9 cellular contexts compared by ENCODE assay signal in the genomic region with DNA sequence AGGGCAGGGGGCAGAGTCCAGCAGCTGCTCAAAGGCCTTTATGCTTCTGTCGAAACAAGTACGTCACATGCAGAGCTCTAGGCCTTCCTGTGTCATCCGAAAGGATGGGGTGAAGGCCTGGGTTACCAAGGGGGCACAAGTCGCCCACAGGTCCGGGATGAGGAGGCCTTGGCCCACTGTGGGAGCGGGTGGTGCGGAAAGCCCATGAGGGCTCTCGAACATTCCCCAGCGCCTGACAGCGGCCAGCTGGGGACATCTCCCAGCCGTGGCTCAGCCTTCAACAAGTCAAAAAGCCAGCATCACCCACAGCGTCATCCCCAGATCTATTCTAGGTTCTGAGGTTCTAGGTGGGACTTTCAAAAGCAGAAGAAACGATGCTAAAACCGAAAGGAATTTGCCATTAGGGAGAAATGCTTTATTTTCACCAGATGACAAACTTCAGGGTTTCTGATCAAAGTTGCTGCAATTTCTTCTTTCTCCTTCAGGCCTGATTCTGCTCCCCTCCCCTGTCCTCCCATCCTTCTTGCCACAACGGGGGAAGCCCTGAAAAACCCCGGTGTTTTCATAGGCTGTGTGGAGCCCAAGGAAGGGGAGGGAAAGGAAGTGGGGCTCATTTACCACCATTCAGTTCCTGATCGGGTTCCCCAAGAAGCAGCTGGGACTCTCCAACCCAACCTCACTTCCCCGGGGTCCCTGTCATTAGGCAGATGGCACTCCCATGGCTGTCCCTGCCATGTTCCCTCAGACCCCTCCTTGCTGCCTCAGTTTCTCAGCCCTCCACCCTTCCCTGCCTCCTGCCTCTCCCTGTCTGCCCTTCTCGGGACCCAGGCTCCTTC. TPM values are rescaled to one million over a fixed set of nuclear protein-coding genes. Genes with fewer than 3 reads are reported as not detected.
DNase-seq lines count a peak whose midpoint lies in the region; ATAC-seq and TF ChIP-seq lines count a peak whose summit lies in the region.
"Had no signal": no experiment of that assay in that cellular context is flagged by ENCODE, and none has a peak within 500 bp of the region (broad histone marks: within the 10 kb centered on the region; RNA-seq: fewer than 3 reads in every experiment).

No MANE protein-coding gene starts in this region.

- ATAC-seq in GM19395 (IDR thresholded peaks at IDR 0.05; ENCODE audit: unreplicated experiment): peak; percentile 49
- peak; percentile 40 for ATAC-seq in HG03097 (IDR thresholded peaks at IDR 0.05; ENCODE audit: low FRiP score, unreplicated experiment)

- DNase-seq in Calu3: no peak
- DNase-seq in osteocyte (ENCODE audit: extremely low spot score, unreplicated experiment): no peak
- no peak for DNase-seq in activated CD4-positive, alpha-beta T cell treated with anti-CD3 and anti-CD28 coated beads for 1 hour
- no peak for DNase-seq in COR-L47 (lab: John Stamatoyannopoulos, UW)
- DNase-seq: NCI-H1105 treated with DMSO at 0.1 percent for 48 hours had no signal

- H3K4me3 Mint-ChIP-seq in Calu3 (ENCODE audit: low read depth, unreplicated experiment): no peak overlapping the region
- no peak overlapping the region for H3K4me3 Mint-ChIP-seq in osteocyte (ENCODE audit: unreplicated experiment)

- no TSS peak for BruUV-seq in Calu3 (replicated peaks; lab: Mats Ljungman, UMichigan)

- H3K4me1 Mint-ChIP-seq in Calu3 (ENCODE audit: low read depth, unreplicated experiment): no peaks in the 10 kb centered on the region
- H3K4me1 Mint-ChIP-seq in osteocyte (ENCODE audit: unreplicated experiment): no peaks in the 10 kb centered on the region

- H3K27me3 Mint-ChIP-seq in Calu3 (ENCODE audit: unreplicated experiment) (no peaks in the 10 kb centered on the region), osteocyte (ENCODE audit: unreplicated experiment) (no peaks in the 10 kb centered on the region)

- no peaks in the 10 kb centered on the region for H3K36me3 ChIP-seq in duodenal mucosa (ENCODE audit: control insufficient read depth in 1 of 2, insufficient read depth in 2 of 2, low read length in 2 of 2)

- CTCF ChIA-PET in Calu3 (lab: Charles Lee): no interaction called here

- H3K4me3 ChIP-seq in GM08714 (ENCODE audit: low read length): peak overlapping the region; percentile 5; the same call in 1 of the 2 replicates
- peak overlapping the region; percentile 17 to 38 for H3K4me3 ChIP-seq in duodenal mucosa (ENCODE audit: low read depth in 1 of 2, low read length in 2 of 2)

- H3K36me3 Mint-ChIP-seq in Calu3 (ENCODE audit: insufficient read depth, unreplicated experiment) (peaks cover 6% of the 10 kb centered on the region), osteocyte (ENCODE audit: unreplicated experiment) (peaks cover 15% of the 10 kb centered on the region)

- no peaks in the 10 kb centered on the region for H3K27me3 ChIP-seq in duodenal mucosa (ENCODE audit: control insufficient read depth in 1 of 2, insufficient read depth in 2 of 2, low read length in 2 of 2)

- H3K9me3 ChIP-seq in duodenal mucosa (ENCODE audit: control insufficient read depth in 1 of 2, low read length in 2 of 2): peaks cover 0 to 10% of the 10 kb centered on the region in 2 donors

- H3K27ac ChIP-seq in duodenal mucosa (ENCODE audit: low read depth, low read length): peak overlapping the region; percentile 52

- peaks cover 30 to 34% of the 10 kb centered on the region in 2 donors for H3K4me1 ChIP-seq in duodenal mucosa (ENCODE audit: control insufficient read depth in 1 of 2, insufficient read depth in 2 of 2, low read length in 2 of 2)

- H3K9me3 Mint-ChIP-seq in Calu3 (ENCODE audit: low read depth, unreplicated experiment) (peaks cover 14% of the 10 kb centered on the region), osteocyte (ENCODE audit: unreplicated experiment) (peaks cover 10% of the 10 kb centered on the region)

- H3K27ac Mint-ChIP-seq in Calu3 (ENCODE audit: unreplicated experiment) (no peak overlapping the region), osteocyte (ENCODE audit: unreplicated experiment) (no peak overlapping the region)

- no peak for TF ChIP-seq CTCF in Calu3 (IDR thresholded peaks at IDR 0.05; ENCODE audit: unreplicated experiment)
- TF ChIP-seq CTCF in osteocyte (IDR thresholded peaks at IDR 0.05): no peak

- H3K9ac ChIP-seq in duodenal mucosa (ENCODE audit: low read depth in 1 of 2, low read length in 2 of 2): peak overlapping the region in 1 of 2 donors; percentile 47

- intact Hi-C loops in Calu3 (cut with micrococcal nuclease; ENCODE audit: unreplicated experiment): no loop called here

RNA-seq across cellular contexts. Expression of gene GPR137B, which starts 17.6 kb away (rescaled TPM):
- total RNA-seq in Calu3 (2022) (9.5 and 11.4 TPM in 2 replicates), osteocyte (17.3 and 19.8 TPM in 2 replicates)
